Comparison of ENCODE assay signal across 16 cellular contexts in the genomic region with DNA sequence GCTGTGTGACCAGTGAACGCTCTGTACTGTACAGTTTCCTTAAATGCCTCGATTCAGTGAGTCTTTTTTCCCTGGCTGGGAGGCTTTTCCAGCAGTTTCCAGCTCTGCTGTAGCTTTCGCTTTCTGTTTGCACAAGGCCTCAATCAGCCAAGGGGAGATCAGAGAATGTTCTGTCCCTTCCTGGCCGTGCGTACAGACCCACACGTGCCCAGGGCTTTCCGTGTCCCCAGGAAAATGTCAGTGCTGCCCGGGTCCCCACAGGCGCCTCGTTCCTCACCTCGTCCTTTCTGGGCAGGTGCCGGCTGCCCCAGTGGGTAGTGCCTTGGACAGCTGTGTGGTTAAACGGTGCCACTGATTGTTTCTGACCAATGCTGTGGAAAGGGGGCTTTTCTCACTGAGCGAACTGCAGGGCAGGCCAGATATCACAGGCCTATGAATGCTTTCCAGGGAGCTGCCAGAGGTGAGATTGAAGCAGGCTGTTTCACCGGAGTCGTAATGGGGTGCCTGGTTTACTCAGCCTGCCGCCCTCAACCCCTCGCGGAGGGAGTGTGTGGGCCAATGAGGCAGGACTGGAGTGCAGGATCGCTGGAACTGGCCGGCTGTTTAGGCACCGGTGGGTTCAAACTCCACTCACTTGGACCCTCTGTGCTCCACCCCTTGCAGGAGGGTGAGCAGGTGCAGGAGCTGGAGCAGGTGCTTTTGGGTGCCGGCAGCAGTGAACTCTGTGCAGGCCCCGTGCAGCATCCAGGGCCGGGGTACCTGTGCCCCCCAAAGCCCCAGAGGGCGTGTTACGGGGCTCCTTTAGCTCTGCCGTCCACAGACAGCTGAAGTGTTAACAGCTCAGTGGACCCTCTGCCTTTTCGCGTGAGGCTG. TPM values are rescaled to one million over a fixed set of nuclear protein-coding genes. Genes with fewer than 3 reads are reported as not detected.
A peak's percentile ranks its signal among the peaks of the same experiment; 100 is the strongest.
DNase-seq lines count a peak whose midpoint lies in the region; ATAC-seq and TF ChIP-seq lines count a peak whose summit lies in the region.
"Had no signal": no experiment of that assay in that cellular context is flagged by ENCODE, and none has a peak within 500 bp of the region (broad histone marks: within the 10 kb centered on the region; RNA-seq: fewer than 3 reads in every experiment).

No MANE protein-coding gene starts in this region.

- no TSS peak for BruUV-seq in A673 (replicated peaks; lab: Mats Ljungman, UMichigan)

- H3K4me3 ChIP-seq in adipocyte (ENCODE audit: low read length) (peak overlapping the region; percentile 64), liver (ENCODE audit: low read depth in 1 of 3, low read length in 3 of 3) (peak overlapping the region in 2 of 3 donors; percentile 31 to 39), A673 (ENCODE audit: low read depth, low read length, poor library complexity, severe bottlenecking) (no peak overlapping the region)
- H3K4me3 ChIP-seq: right atrium auricular region had no signal

- H3K27ac ChIP-seq in liver (ENCODE audit: low read depth in 1 of 2, low read length in 2 of 2) = peak overlapping the region; percentile 86 to 96
- H3K27ac ChIP-seq in temporal lobe (ENCODE audit: low read depth, low read length) = peak overlapping the region; percentile 27
- no peak overlapping the region for H3K27ac ChIP-seq in A673 (ENCODE audit: low read depth, low read length, poor library complexity, severe bottlenecking)
- H3K27ac ChIP-seq: right atrium auricular region had no signal

- no peaks in the 10 kb centered on the region for H3K27me3 ChIP-seq in adipocyte (replicated peaks; ENCODE audit: control insufficient read depth, insufficient read depth, low read length)
- no peaks in the 10 kb centered on the region for H3K27me3 ChIP-seq in liver (ENCODE audit: control insufficient read depth in 4 of 4, insufficient read depth in 4 of 4, low read length in 3 of 4)
- peaks cover 5% of the 10 kb centered on the region for H3K27me3 ChIP-seq in A673 (replicated peaks; ENCODE audit: insufficient read depth, low read depth, low read length, poor library complexity)
- H3K27me3 ChIP-seq: right atrium auricular region had no signal

- H3K4me1 ChIP-seq in adipocyte (ENCODE audit: control insufficient read depth, insufficient read depth, low read length) (peaks cover 16% of the 10 kb centered on the region), liver (ENCODE audit: control insufficient read depth in 4 of 4, insufficient read depth in 4 of 4, low read length in 3 of 4) (peaks cover 12 to 30% (median 19%) of the 10 kb centered on the region in 4 donors), A673 (ENCODE audit: insufficient read depth, low read length, poor library complexity, severe bottlenecking) (peaks cover 8% of the 10 kb centered on the region)

- H3K36me3 ChIP-seq in adipocyte (ENCODE audit: control insufficient read depth, insufficient read depth, low read length, severe bottlenecking) (peaks cover 18% of the 10 kb centered on the region), liver (ENCODE audit: control insufficient read depth in 4 of 4, insufficient read depth in 3 of 4, low read depth in 1 of 4, low read length in 3 of 4) (peaks cover 0 to 6% (median 2%) of the 10 kb centered on the region in 4 donors), A673 (ENCODE audit: insufficient read depth, low read length, poor library complexity, severe bottlenecking) (peaks cover 11% of the 10 kb centered on the region)

- no peaks in the 10 kb centered on the region for H3K9me3 ChIP-seq in adipocyte (ENCODE audit: control insufficient read depth, low read length)
- H3K9me3 ChIP-seq in liver (ENCODE audit: control insufficient read depth in 4 of 4, low read length in 3 of 4) = no peaks in the 10 kb centered on the region
- no peaks in the 10 kb centered on the region for H3K9me3 ChIP-seq in A673 (ENCODE audit: low read depth, low read length, poor library complexity, severe bottlenecking)

- WGBS in liver = 60% methylated on average over 30 of the region's 30 CpGs

- peak overlapping the region; percentile 76 for H3K9ac ChIP-seq in adipocyte (ENCODE audit: low read length)
- peak overlapping the region; percentile 30 to 85 for H3K9ac ChIP-seq in liver (ENCODE audit: low read depth in 1 of 2, low read length in 2 of 2)

- ATAC-seq in HG02840 (IDR thresholded peaks at IDR 0.05; ENCODE audit: low FRiP score, unreplicated experiment) = no peak
- ATAC-seq in GM19324 (IDR thresholded peaks at IDR 0.05; ENCODE audit: low FRiP score, unreplicated experiment) = no peak
- ATAC-seq: effector memory CD8-positive, alpha-beta T cell had no signal

- TF ChIP-seq RAD21 in liver (IDR thresholded peaks at IDR 0.05) = no peak

- no peaks in the 10 kb centered on the region for H3K9me3 Mint-ChIP-seq in activated naive CD4-positive, alpha-beta T cell treated with anti-CD3 and anti-CD28 coated beads, Interleukin-2, amount 10 ng/mL, durations not matched to agents 7 days and 5 days
- no peaks in the 10 kb centered on the region for H3K9me3 Mint-ChIP-seq in activated naive CD4-positive, alpha-beta T cell treated with anti-CD3 and anti-CD28 coated beads for 36 hours
- H3K9me3 Mint-ChIP-seq: activated CD4-positive, alpha-beta memory T cell treated with anti-CD3 and anti-CD28 coated beads for 36 hours; effector memory CD8-positive, alpha-beta T cell had no signal

- intact Hi-C loops in activated naive CD4-positive, alpha-beta T cell treated with anti-CD3 and anti-CD28 coated beads for 36 hours (cut with micrococcal nuclease) = no loop called here
- intact Hi-C loops in A673 (cut with micrococcal nuclease; ENCODE audit: unreplicated experiment) = no loop called here

- DNase-seq in activated naive CD4-positive, alpha-beta T cell treated with anti-CD3 and anti-CD28 coated beads, Interleukin-2, amount 10 ng/mL, durations not matched to agents 7 days and 5 days = no peak
- no peak for DNase-seq in activated naive CD4-positive, alpha-beta T cell treated with anti-CD3 and anti-CD28 coated beads for 36 hours
- DNase-seq in adipocyte (ENCODE audit: low read depth) = no peak
- DNase-seq in A673 (ENCODE audit: low spot score) = no peak
- DNase-seq: activated CD4-positive, alpha-beta memory T cell treated with anti-CD3 and anti-CD28 coated beads for 36 hours; effector memory CD8-positive, alpha-beta T cell; hippocampal formation; midbrain; NCI-H1694; NCI-H774 had no signal

- H3K4me3 Mint-ChIP-seq in activated naive CD4-positive, alpha-beta T cell treated with anti-CD3 and anti-CD28 coated beads, Interleukin-2, amount 10 ng/mL, durations not matched to agents 7 days and 5 days = peak overlapping the region; percentile 6
- H3K4me3 Mint-ChIP-seq in activated naive CD4-positive, alpha-beta T cell treated with anti-CD3 and anti-CD28 coated beads for 36 hours = no peak overlapping the region
- H3K4me3 Mint-ChIP-seq: activated CD4-positive, alpha-beta memory T cell treated with anti-CD3 and anti-CD28 coated beads for 36 hours; effector memory CD8-positive, alpha-beta T cell; IgD-negative memory B cell had no signal

- H3K36me3 Mint-ChIP-seq in activated naive CD4-positive, alpha-beta T cell treated with anti-CD3 and anti-CD28 coated beads, Interleukin-2, amount 10 ng/mL, durations not matched to agents 7 days and 5 days = peaks cover 7% of the 10 kb centered on the region
- H3K36me3 Mint-ChIP-seq in activated naive CD4-positive, alpha-beta T cell treated with anti-CD3 and anti-CD28 coated beads for 36 hours (ENCODE audit: low read depth) = peaks cover 2% of the 10 kb centered on the region
- H3K36me3 Mint-ChIP-seq: activated CD4-positive, alpha-beta memory T cell treated with anti-CD3 and anti-CD28 coated beads for 36 hours had no signal

- peaks cover 16% of the 10 kb centered on the region for H3K4me1 Mint-ChIP-seq in activated naive CD4-positive, alpha-beta T cell treated with anti-CD3 and anti-CD28 coated beads, Interleukin-2, amount 10 ng/mL, durations not matched to agents 7 days and 5 days
- peaks cover 10% of the 10 kb centered on the region for H3K4me1 Mint-ChIP-seq in activated naive CD4-positive, alpha-beta T cell treated with anti-CD3 and anti-CD28 coated beads for 36 hours (ENCODE audit: low read depth)

- peaks cover 30% of the 10 kb centered on the region for H3K27me3 Mint-ChIP-seq in activated naive CD4-positive, alpha-beta T cell treated with anti-CD3 and anti-CD28 coated beads, Interleukin-2, amount 10 ng/mL, durations not matched to agents 7 days and 5 days
- H3K27me3 Mint-ChIP-seq in activated naive CD4-positive, alpha-beta T cell treated with anti-CD3 and anti-CD28 coated beads for 36 hours (ENCODE audit: low read depth) = peaks cover 7% of the 10 kb centered on the region

- CTCF ChIA-PET in activated naive CD4-positive, alpha-beta T cell treated with anti-CD3 and anti-CD28 coated beads, Interleukin-2, amount 10 ng/mL, durations not matched to agents 7 days and 5 days (lab: Charles Lee) = no interaction called here
- CTCF ChIA-PET in activated naive CD4-positive, alpha-beta T cell treated with anti-CD3 and anti-CD28 coated beads for 36 hours (lab: Charles Lee) = interaction anchor here (0.7 kb wide), 1 partner anchor 24 kb away, joined by 3 read pairs; no protein-coding TSS in a partner anchor
- CTCF ChIA-PET in A673 (lab: Charles Lee) = no interaction called here

- TF ChIP-seq CTCF in liver (IDR thresholded peaks at IDR 0.05; ENCODE audit: low read depth, low read length, missing input control) (no peak), A673 (conservative IDR thresholded peaks at IDR 0.05; ENCODE audit: low read depth, low read length) (no peak)

- POLR2A ChIA-PET in A673 (lab: Charles Lee; ENCODE audit: low non-redundant PET) = no interaction called here

- no peak overlapping the region for H3K27ac Mint-ChIP-seq in activated naive CD4-positive, alpha-beta T cell treated with anti-CD3 and anti-CD28 coated beads, Interleukin-2, amount 10 ng/mL, durations not matched to agents 7 days and 5 days
- no peak overlapping the region for H3K27ac Mint-ChIP-seq in activated naive CD4-positive, alpha-beta T cell treated with anti-CD3 and anti-CD28 coated beads for 36 hours
- H3K27ac Mint-ChIP-seq: activated CD4-positive, alpha-beta memory T cell treated with anti-CD3 and anti-CD28 coated beads for 36 hours; effector memory CD8-positive, alpha-beta T cell had no signal

TF ChIP-seq in liver, 16 proteins besides CTCF, POLR2A, EP300 and RAD21 (continues in another document):
- TF ChIP-seq YY1 (IDR thresholded peaks at IDR 0.05) = peak; percentile 32

RNA-seq across cellular contexts. Expression of gene ZNF778, which starts 44.4 kb away (rescaled TPM):
- 1 to 10 TPM; 3.5 to 3.6 TPM for total RNA-seq in activated naive CD4-positive, alpha-beta T cell treated with anti-CD3 and anti-CD28 coated beads for 36 hours
- 1 to 10 TPM; 6.6 to 9.2 TPM for total RNA-seq in liver
- 1 to 10 TPM in 1 of 2 donors, under 1 TPM in 1; 0.75 to 1.8 TPM for polyA plus RNA-seq in liver
- 18.4 TPM for total RNA-seq in temporal lobe
- total RNA-seq in A673 (2021) = 11.8 and 14.0 TPM in 2 replicates
